1 cellular context compared by ENCODE assay signal in genomic region chr14:99601301-99601945, GRCh38.
TF ChIP-seq lines count a peak whose summit lies in the region.

No MANE protein-coding gene starts in this region.

TF ChIP-seq in HepG2, 621 proteins besides CTCF, POLR2A, EP300 and RAD21 (continues in another document):
- TF ChIP-seq ZEB1 (IDR thresholded peaks at IDR 0.05; ENCODE audit: insufficient replicate concordance, low read depth) (no peak), RORA (CRISPR knock-in tag; IDR thresholded peaks at IDR 0.05) (no peak), ZNF670 (CRISPR knock-in tag; IDR thresholded peaks at IDR 0.05; ENCODE audit: borderline replicate concordance) (no peak), IRX3 (CRISPR knock-in tag; IDR thresholded peaks at IDR 0.05; ENCODE audit: borderline replicate concordance, low read depth) (no peak), ZNF362 (CRISPR knock-in tag; IDR thresholded peaks at IDR 0.05; ENCODE audit: borderline replicate concordance) (no peak), KLF9 (CRISPR knock-in tag; IDR thresholded peaks at IDR 0.05; ENCODE audit: low read depth) (no peak), POLR2AphosphoS5 (IDR thresholded peaks at IDR 0.05; ENCODE audit: low read depth, low read length) (peak; percentile 24; the same call in 1 of the 2 replicates), YEATS4 (CRISPR knock-in tag; IDR thresholded peaks at IDR 0.05; ENCODE audit: borderline replicate concordance) (0 out of 2 replicates have a peak, but pooled peaks have one; percentile 6), ZNF652 (CRISPR knock-in tag; IDR thresholded peaks at IDR 0.05; ENCODE audit: borderline replicate concordance, low read depth) (no peak), NFKBIZ (CRISPR knock-in tag; IDR thresholded peaks at IDR 0.05) (no peak), ZBTB3 (CRISPR knock-in tag; IDR thresholded peaks at IDR 0.05; ENCODE audit: borderline replicate concordance, low read depth) (no peak), ZNF530 (CRISPR knock-in tag; IDR thresholded peaks at IDR 0.05; ENCODE audit: low read depth) (no peak), ZNF576 (CRISPR knock-in tag; IDR thresholded peaks at IDR 0.05) (no peak), CREB1 (IDR thresholded peaks at IDR 0.05) (peak; percentile 38; the same call in 1 of the 2 replicates), CREB1 (CRISPR knock-in tag; IDR thresholded peaks at IDR 0.05) (no peak), REL (CRISPR knock-in tag; conservative IDR thresholded peaks at IDR 0.05) (no peak), NR2F1 (CRISPR knock-in tag; IDR thresholded peaks at IDR 0.05) (no peak), ZNF749 (CRISPR knock-in tag; IDR thresholded peaks at IDR 0.05; ENCODE audit: borderline replicate concordance) (no peak), ZNF83 (CRISPR knock-in tag; IDR thresholded peaks at IDR 0.05; ENCODE audit: borderline replicate concordance) (no peak), MAFK (conservative IDR thresholded peaks at IDR 0.05 in 1 of 2, IDR thresholded peaks at IDR 0.05 in 1 of 2; ENCODE audit: low read length in 2 of 2) (0 out of 4 replicates have a peak, but pooled peaks have one; percentile 10 to 24), PRMT3 (CRISPR knock-in tag; IDR thresholded peaks at IDR 0.05; ENCODE audit: borderline replicate concordance, low read depth) (no peak), SATB2 (CRISPR knock-in tag; IDR thresholded peaks at IDR 0.05) (no peak), ATRX (CRISPR knock-in tag; IDR thresholded peaks at IDR 0.05; ENCODE audit: borderline replicate concordance) (no peak), ZFP90 (CRISPR knock-in tag; IDR thresholded peaks at IDR 0.05; ENCODE audit: borderline replicate concordance) (no peak), FOXA1 (IDR thresholded peaks at IDR 0.05) (no peak), FOXA1 (CRISPR knock-in tag; IDR thresholded peaks at IDR 0.05) (0 out of 2 replicates have a peak, but pooled peaks have one; percentile 6), ZSCAN9 (CRISPR knock-in tag; IDR thresholded peaks at IDR 0.05; ENCODE audit: borderline replicate concordance) (no peak), TARDBP (CRISPR knock-in tag; IDR thresholded peaks at IDR 0.05) (peak; percentile 13; the same call in 1 of the 2 replicates), KAT7 (CRISPR knock-in tag; IDR thresholded peaks at IDR 0.05; ENCODE audit: borderline replicate concordance) (no peak), ZNF766 (CRISPR knock-in tag; IDR thresholded peaks at IDR 0.05; ENCODE audit: borderline replicate concordance) (0 out of 2 replicates have a peak, but pooled peaks have one; percentile 10), MTA1 (CRISPR knock-in tag; IDR thresholded peaks at IDR 0.05; ENCODE audit: borderline replicate concordance) (no peak), ZNF256 (CRISPR knock-in tag; conservative IDR thresholded peaks at IDR 0.05) (no peak), ARNT2 (CRISPR knock-in tag; IDR thresholded peaks at IDR 0.05; ENCODE audit: low read depth) (no peak), ARNT (IDR thresholded peaks at IDR 0.05) (no peak), SIX1 (CRISPR knock-in tag; IDR thresholded peaks at IDR 0.05; ENCODE audit: borderline replicate concordance) (no peak; the same call in 1 of the 2 replicates), ZNF747 (CRISPR knock-in tag; IDR thresholded peaks at IDR 0.05; ENCODE audit: borderline replicate concordance) (no peak), PRDM4 (CRISPR knock-in tag; IDR thresholded peaks at IDR 0.05; ENCODE audit: borderline replicate concordance) (no peak), ZNF776 (CRISPR knock-in tag; IDR thresholded peaks at IDR 0.05) (no peak), ZNF281 (CRISPR knock-in tag; IDR thresholded peaks at IDR 0.05; ENCODE audit: borderline replicate concordance) (0 out of 2 replicates have a peak, but pooled peaks have one; percentile 22), ZNF235 (CRISPR knock-in tag; IDR thresholded peaks at IDR 0.05; ENCODE audit: borderline replicate concordance) (no peak), ZNF879 (CRISPR knock-in tag; IDR thresholded peaks at IDR 0.05) (no peak), ELF3 (CRISPR knock-in tag; IDR thresholded peaks at IDR 0.05) (no peak)
- TF ChIP-seq, protein P1, sequence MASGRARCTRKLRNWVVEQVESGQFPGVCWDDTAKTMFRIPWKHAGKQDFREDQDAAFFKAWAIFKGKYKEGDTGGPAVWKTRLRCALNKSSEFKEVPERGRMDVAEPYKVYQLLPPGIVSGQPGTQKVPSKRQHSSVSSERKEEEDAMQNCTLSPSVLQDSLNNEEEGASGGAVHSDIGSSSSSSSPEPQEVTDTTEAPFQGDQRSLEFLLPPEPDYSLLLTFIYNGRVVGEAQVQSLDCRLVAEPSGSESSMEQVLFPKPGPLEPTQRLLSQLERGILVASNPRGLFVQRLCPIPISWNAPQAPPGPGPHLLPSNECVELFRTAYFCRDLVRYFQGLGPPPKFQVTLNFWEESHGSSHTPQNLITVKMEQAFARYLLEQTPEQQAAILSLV (CRISPR knock-in tag; IDR thresholded peaks at IDR 0.05; ENCODE audit: borderline replicate concordance) = no peak
- TF ChIP-seq, protein P2, sequence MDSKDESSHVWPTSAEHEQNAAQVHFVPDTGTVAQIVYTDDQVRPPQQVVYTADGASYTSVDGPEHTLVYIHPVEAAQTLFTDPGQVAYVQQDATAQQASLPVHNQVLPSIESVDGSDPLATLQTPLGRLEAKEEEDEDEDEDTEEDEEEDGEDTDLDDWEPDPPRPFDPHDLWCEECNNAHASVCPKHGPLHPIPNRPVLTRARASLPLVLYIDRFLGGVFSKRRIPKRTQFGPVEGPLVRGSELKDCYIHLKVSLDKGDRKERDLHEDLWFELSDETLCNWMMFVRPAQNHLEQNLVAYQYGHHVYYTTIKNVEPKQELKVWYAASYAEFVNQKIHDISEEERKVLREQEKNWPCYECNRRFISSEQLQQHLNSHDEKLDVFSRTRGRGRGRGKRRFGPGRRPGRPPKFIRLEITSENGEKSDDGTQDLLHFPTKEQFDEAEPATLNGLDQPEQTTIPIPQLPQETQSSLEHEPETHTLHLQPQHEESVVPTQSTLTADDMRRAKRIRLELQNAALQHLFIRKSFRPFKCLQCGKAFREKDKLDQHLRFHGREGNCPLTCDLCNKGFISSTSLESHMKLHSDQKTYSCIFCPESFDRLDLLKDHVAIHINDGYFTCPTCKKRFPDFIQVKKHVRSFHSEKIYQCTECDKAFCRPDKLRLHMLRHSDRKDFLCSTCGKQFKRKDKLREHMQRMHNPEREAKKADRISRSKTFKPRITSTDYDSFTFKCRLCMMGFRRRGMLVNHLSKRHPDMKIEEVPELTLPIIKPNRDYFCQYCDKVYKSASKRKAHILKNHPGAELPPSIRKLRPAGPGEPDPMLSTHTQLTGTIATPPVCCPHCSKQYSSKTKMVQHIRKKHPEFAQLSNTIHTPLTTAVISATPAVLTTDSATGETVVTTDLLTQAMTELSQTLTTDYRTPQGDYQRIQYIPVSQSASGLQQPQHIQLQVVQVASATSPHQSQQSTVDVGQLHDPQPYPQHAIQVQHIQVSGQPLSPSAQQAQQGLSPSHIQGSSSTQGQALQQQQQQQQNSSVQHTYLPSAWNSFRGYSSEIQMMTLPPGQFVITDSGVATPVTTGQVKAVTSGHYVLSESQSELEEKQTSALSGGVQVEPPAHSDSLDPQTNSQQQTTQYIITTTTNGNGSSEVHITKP (CRISPR knock-in tag; IDR thresholded peaks at IDR 0.05; ENCODE audit: low read depth) = no peak
- TF ChIP-seq, protein P3, sequence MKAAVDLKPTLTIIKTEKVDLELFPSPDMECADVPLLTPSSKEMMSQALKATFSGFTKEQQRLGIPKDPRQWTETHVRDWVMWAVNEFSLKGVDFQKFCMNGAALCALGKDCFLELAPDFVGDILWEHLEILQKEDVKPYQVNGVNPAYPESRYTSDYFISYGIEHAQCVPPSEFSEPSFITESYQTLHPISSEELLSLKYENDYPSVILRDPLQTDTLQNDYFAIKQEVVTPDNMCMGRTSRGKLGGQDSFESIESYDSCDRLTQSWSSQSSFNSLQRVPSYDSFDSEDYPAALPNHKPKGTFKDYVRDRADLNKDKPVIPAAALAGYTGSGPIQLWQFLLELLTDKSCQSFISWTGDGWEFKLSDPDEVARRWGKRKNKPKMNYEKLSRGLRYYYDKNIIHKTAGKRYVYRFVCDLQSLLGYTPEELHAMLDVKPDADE (CRISPR knock-in tag; IDR thresholded peaks at IDR 0.05) = no peak
- TF ChIP-seq, protein P4, sequence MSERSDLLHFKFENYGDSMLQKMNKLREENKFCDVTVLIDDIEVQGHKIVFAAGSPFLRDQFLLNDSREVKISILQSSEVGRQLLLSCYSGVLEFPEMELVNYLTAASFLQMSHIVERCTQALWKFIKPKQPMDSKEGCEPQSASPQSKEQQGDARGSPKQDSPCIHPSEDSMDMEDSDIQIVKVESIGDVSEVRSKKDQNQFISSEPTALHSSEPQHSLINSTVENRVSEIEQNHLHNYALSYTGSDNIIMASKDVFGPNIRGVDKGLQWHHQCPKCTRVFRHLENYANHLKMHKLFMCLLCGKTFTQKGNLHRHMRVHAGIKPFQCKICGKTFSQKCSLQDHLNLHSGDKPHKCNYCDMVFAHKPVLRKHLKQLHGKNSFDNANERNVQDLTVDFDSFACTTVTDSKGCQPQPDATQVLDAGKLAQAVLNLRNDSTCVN (CRISPR knock-in tag; IDR thresholded peaks at IDR 0.05; ENCODE audit: borderline replicate concordance) = no peak
- TF ChIP-seq, protein P5, sequence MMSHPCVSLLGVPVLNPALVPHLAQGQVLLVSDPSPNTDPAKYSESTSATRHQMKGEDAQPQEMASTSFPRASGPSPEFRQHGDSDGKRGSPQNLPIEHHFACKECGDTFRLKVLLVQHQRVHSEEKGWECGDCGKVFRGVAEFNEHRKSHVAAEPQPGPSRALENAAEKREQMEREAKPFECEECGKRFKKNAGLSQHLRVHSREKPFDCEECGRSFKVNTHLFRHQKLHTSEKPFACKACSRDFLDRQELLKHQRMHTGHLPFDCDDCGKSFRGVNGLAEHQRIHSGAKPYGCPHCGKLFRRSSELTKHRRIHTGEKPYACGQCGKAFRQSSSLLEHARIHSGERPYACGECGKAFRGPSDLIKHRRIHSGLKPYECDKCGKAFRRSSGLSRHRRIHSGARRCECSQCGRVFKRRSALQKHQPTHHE (CRISPR knock-in tag; IDR thresholded peaks at IDR 0.05; ENCODE audit: borderline replicate concordance) = no peak
